ENCODE assay signal across 28 cellular contexts in the genomic region with DNA sequence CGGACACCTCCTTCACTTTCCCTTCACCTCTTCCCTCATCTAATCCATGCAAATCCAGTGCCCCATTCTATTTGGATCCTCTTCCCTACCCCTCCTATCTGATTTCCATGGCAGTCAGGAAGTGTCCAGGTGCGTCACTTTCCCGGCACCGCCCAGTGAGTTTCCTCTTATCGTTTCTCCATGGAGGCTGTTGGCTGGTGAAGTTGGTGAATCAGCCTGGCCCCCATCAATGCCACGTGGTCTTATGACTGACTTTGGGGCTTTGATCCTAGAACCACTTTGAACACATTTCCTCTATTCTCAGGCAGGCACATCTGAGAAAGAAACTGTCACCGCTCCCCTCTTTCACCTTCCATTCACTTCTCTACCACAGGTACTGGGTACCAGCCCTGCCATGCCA.
"Had no signal": no experiment of that assay in that cellular context is flagged by ENCODE, and none has a peak within 500 bp of the region (broad histone marks: within the 10 kb centered on the region; RNA-seq: fewer than 3 reads in every experiment).

No MANE protein-coding gene starts in this region.

- H3K4me1 ChIP-seq: adrenal gland, ascending aorta, gastrocnemius medialis, right lobe of liver, suprapubic skin, uterus had no signal

- H3K36me3 Mint-ChIP-seq: activated naive CD8-positive, alpha-beta T cell; naive B cell; stimulated activated memory B cell treated with anti-CD40 and anti-IgM and Interleukin-4, amounts not matched to agents 10 μg/mL and 1 μg/mL and 100 μg/mL, for 72 hours had no signal

- H3K4me3 ChIP-seq: adrenal gland, ascending aorta, gastrocnemius medialis, right lobe of liver, skin epidermis, stomach, suprapubic skin, uterus had no signal

- FAIRE-seq: TTC549 had no signal

- H3K27me3 ChIP-seq: adrenal gland, ascending aorta, brain microvascular endothelial cell, gastrocnemius medialis, right lobe of liver, stomach, suprapubic skin, uterus had no signal

- DNase-seq: activated CD4-positive, alpha-beta T cell treated with anti-CD3 and anti-CD28 coated beads for 1 hour; activated CD4-positive, alpha-beta T cell treated with anti-CD3 and anti-CD28 coated beads, Interleukin-2, amount 50 U/mL, for 1 hour; activated naive CD4-positive, alpha-beta T cell; activated T-cell treated with anti-CD3 and anti-CD28 coated beads, Interleukin-2, amount 50 U/mL, for 1 hour; adrenal gland; brain microvascular endothelial cell; effector memory CD4-positive, alpha-beta T cell; gastrocnemius medialis; islet precursor cell; left cardiac atrium; naive B cell; occipital lobe; posterior cingulate gyrus; right lobe of liver; stimulated activated CD4-positive, alpha-beta T cell treated with anti-CD3 and anti-CD28 coated beads, Interleukin-15, amount 100 ng/mL, for 24 hours; stomach; uterus; WERI-Rb-1 had no signal

- H3K9me3 ChIP-seq: adrenal gland, ascending aorta, gastrocnemius medialis, right lobe of liver, stomach, suprapubic skin, uterus had no signal

- H3K27ac Mint-ChIP-seq: activated naive CD8-positive, alpha-beta T cell; activated T-helper 2 cell treated with anti-CD3 and anti-CD28 coated beads, Interferon-gamma antibody, Interleukin-2, Interleukin-4, amounts not matched to agents 10 μg/mL and 5 μg/mL and 100 μg/mL, durations not matched to agents 14 hours and 24 hours and 36 hours; dendritic cell treated with granulocyte-macrophage colony-stimulating factor and Interleukin-4, amounts not matched to agents 40 ng/mL and 50 ng/mL, for 4 days; naive B cell; stimulated activated memory B cell treated with anti-CD40 and anti-IgM and Interleukin-4, amounts not matched to agents 10 μg/mL and 1 μg/mL and 100 μg/mL, for 72 hours; T-helper 2 cell treated with Interferon-gamma antibody and Interleukin-4, amounts not matched to agents 5 μg/mL and 100 μg/mL, for 36 hours had no signal

- H3K4me3 Mint-ChIP-seq: activated naive CD8-positive, alpha-beta T cell; dendritic cell treated with granulocyte-macrophage colony-stimulating factor and Interleukin-4, amounts not matched to agents 40 ng/mL and 50 ng/mL, for 4 days; naive B cell; neural crest cell; stimulated activated memory B cell treated with anti-CD40 and anti-IgM and Interleukin-4, amounts not matched to agents 10 μg/mL and 1 μg/mL and 100 μg/mL, for 72 hours; T-helper 2 cell treated with Interferon-gamma antibody and Interleukin-4, amounts not matched to agents 5 μg/mL and 100 μg/mL, for 36 hours had no signal

- ATAC-seq: gastrocnemius medialis; left cardiac atrium; right lobe of liver; stimulated activated memory B cell treated with anti-CD40 and anti-IgM and Interleukin-4, amounts not matched to agents 10 μg/mL and 1 μg/mL and 100 μg/mL, for 72 hours had no signal

- H3K36me3 ChIP-seq: adrenal gland, ascending aorta, brain microvascular endothelial cell, gastrocnemius medialis, right lobe of liver, stomach, suprapubic skin, uterus had no signal

- H3K27ac ChIP-seq: adrenal gland, ascending aorta, brain microvascular endothelial cell, gastrocnemius medialis, right lobe of liver, skin epidermis, stomach, suprapubic skin, uterus, WERI-Rb-1 had no signal

- H3K27me3 Mint-ChIP-seq: activated naive CD8-positive, alpha-beta T cell; dendritic cell treated with granulocyte-macrophage colony-stimulating factor and Interleukin-4, amounts not matched to agents 40 ng/mL and 50 ng/mL, for 4 days; naive B cell; stimulated activated memory B cell treated with anti-CD40 and anti-IgM and Interleukin-4, amounts not matched to agents 10 μg/mL and 1 μg/mL and 100 μg/mL, for 72 hours had no signal

- H3K4me1 Mint-ChIP-seq: naive B cell had no signal

- H3K9me3 Mint-ChIP-seq: activated T-helper 2 cell treated with anti-CD3 and anti-CD28 coated beads, Interferon-gamma antibody, Interleukin-2, Interleukin-4, amounts not matched to agents 10 μg/mL and 5 μg/mL and 100 μg/mL, durations not matched to agents 14 hours and 24 hours and 36 hours; dendritic cell treated with granulocyte-macrophage colony-stimulating factor and Interleukin-4, amounts not matched to agents 40 ng/mL and 50 ng/mL, for 4 days; naive B cell; neural crest cell; stimulated activated memory B cell treated with anti-CD40 and anti-IgM and Interleukin-4, amounts not matched to agents 10 μg/mL and 1 μg/mL and 100 μg/mL, for 72 hours; T-helper 2 cell treated with Interferon-gamma antibody and Interleukin-4, amounts not matched to agents 5 μg/mL and 100 μg/mL, for 36 hours had no signal
